In the genomic region with DNA sequence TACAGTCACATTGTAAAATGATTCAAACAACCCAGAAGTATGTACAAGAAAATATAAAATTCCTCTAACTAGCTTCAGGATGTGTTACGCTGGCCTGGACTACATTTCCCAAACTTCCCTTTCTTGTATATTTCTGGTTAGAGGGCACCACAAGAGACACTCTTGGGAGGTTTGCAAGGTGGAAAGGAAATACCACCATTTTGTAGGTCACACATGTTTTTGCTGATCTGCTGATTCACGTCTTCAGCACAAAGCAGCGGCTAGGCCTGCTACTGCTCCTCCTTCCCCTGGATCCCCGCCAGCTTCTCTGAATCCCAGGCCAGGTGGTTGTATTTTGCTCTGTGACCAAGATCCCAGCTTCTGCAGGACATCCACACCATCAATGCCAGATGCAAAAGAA, we compare ENCODE assay signal across 9 cellular contexts.
DNase-seq lines count a peak whose midpoint lies in the region; ATAC-seq and TF ChIP-seq lines count a peak whose summit lies in the region.
"Had no signal": no experiment of that assay in that cellular context is flagged by ENCODE, and none has a peak within 500 bp of the region (broad histone marks: within the 10 kb centered on the region; RNA-seq: fewer than 3 reads in every experiment).

No MANE protein-coding gene starts in this region.

- H3K79me2 ChIP-seq in mammary epithelial cell (ENCODE audit: insufficient read depth, low read length) (no peaks in the 10 kb centered on the region), osteoblast (ENCODE audit: insufficient read depth, low read length) (no peaks in the 10 kb centered on the region)

- CTCF ChIA-PET in mammary epithelial cell (lab: Charles Lee; ENCODE audit: low non-redundant PET): no interaction called here

- H3K9me3 ChIP-seq in mammary epithelial cell (replicated peaks; ENCODE audit: insufficient read depth, low read length) (peaks cover 2% of the 10 kb centered on the region), osteoblast (ENCODE audit: low read depth, low read length) (no peaks in the 10 kb centered on the region), left lung (peaks cover 0 to 1% of the 10 kb centered on the region in 2 donors)

- DNase-seq in GM04504 (ENCODE audit: low read depth) (peak; percentile 60), NCI-H2171 treated with DMSO at 0.1 percent for 48 hours (lab: John Stamatoyannopoulos, UW) (peak; percentile 79), mammary epithelial cell (peak; percentile 22), osteoblast (ENCODE audit: insufficient read length, low spot score, missing footprints) (no peak), left lung (no peak)
- no peak for DNase-seq in activated T-cell treated with anti-CD3 and anti-CD28 coated beads, Interleukin-2, amount 50 U/mL, for 1 hour
- DNase-seq in activated CD4-positive, CD25-positive, alpha-beta regulatory T cell (lab: John Stamatoyannopoulos, UW): no peak
- DNase-seq in stimulated activated CD4-positive, alpha-beta T cell treated with anti-CD3 and anti-CD28 coated beads, Interleukin-4, amount 100 ng/mL, for 1 hour: no peak

- H3K9ac ChIP-seq in mammary epithelial cell (ENCODE audit: insufficient read depth, low read length): no peak overlapping the region

- in situ Hi-C loops in mammary epithelial cell (cut with MboI; ENCODE audit: low sequenced_read_pairs in 2 of 2): loop anchor here (10.0 to 25.0 kb wide), 2 partner anchors 193 to 205 kb away; no protein-coding TSS in a partner anchor

- H3K4me2 ChIP-seq in mammary epithelial cell (ENCODE audit: insufficient read depth, low read depth, low read length) (no peak overlapping the region), osteoblast (ENCODE audit: insufficient read depth, low read length) (no peak overlapping the region)

- 100% methylated on average over 4 of the region's 4 CpGs for WGBS in mammary epithelial cell (ENCODE audit: low coverage, missing lambda C conversion rate)

- H3K27ac ChIP-seq in mammary epithelial cell (ENCODE audit: insufficient read depth, low read depth, low read length) (no peak overlapping the region), osteoblast (ENCODE audit: low read depth, low read length) (peak overlapping the region; percentile 76), left lung (no peak overlapping the region)

- H3K4me3 ChIP-seq in mammary epithelial cell (replicated peaks in 1 of 3; ENCODE audit: insufficient read depth in 1 of 3, low read depth in 2 of 3, low read length in 3 of 3) (no peak overlapping the region), osteoblast (ENCODE audit: insufficient read depth, low read length) (no peak overlapping the region), left lung (no peak overlapping the region)

- H3K36me3 ChIP-seq in mammary epithelial cell (ENCODE audit: insufficient read depth, low read length) (no peaks in the 10 kb centered on the region), osteoblast (ENCODE audit: insufficient read depth, low read length) (no peaks in the 10 kb centered on the region), left lung (peaks cover 0 to 17% of the 10 kb centered on the region in 2 donors)

- no peak for ATAC-seq in left lung
- ATAC-seq: left colon had no signal

- H4K20me1 ChIP-seq in mammary epithelial cell (ENCODE audit: insufficient read depth, low read length): no peaks in the 10 kb centered on the region
- H4K20me1 ChIP-seq in osteoblast (ENCODE audit: insufficient read depth, low read length): no peaks in the 10 kb centered on the region

- intact Hi-C loops in mammary epithelial cell (cut with micrococcal nuclease): loop anchor here (10.0 kb wide), 1 partner anchor 105 kb away; the partner anchor contains the start of gene AGPAT4
- intact Hi-C loops in left lung (cut with DNase I): no loop called here

- H3K4me1 ChIP-seq in mammary epithelial cell (ENCODE audit: insufficient read depth, low read length): peaks cover 14% of the 10 kb centered on the region
- peaks cover 18% of the 10 kb centered on the region for H3K4me1 ChIP-seq in osteoblast (ENCODE audit: insufficient read depth, low read length)
- no peaks in the 10 kb centered on the region for H3K4me1 ChIP-seq in left lung

- dilution Hi-C loops in mammary epithelial cell (cut with HindIII; ENCODE audit: low sequenced_read_pairs): no loop called here

- no TSS peak for BruUV-seq in mammary epithelial cell (replicated peaks; lab: Mats Ljungman, UMichigan)

- TF ChIP-seq CTCF in mammary epithelial cell (conservative IDR thresholded peaks at IDR 0.05 in 1 of 2, IDR thresholded peaks at IDR 0.05 in 1 of 2; ENCODE audit: extremely low read depth in 1 of 2, insufficient read depth in 1 of 2, low read depth in 1 of 2, low read length in 2 of 2) (no peak), osteoblast (IDR thresholded peaks at IDR 0.05; ENCODE audit: extremely low read depth, low read depth, low read length) (no peak), left lung (IDR thresholded peaks at IDR 0.05) (no peak)

- no peak overlapping the region for H2AFZ ChIP-seq in mammary epithelial cell (ENCODE audit: low read depth, low read length)
- H2AFZ ChIP-seq in osteoblast (ENCODE audit: low read length): no peak overlapping the region

- H3K27me3 ChIP-seq in mammary epithelial cell (ENCODE audit: insufficient read depth, low read length) (no peaks in the 10 kb centered on the region), osteoblast (ENCODE audit: insufficient read depth, low read length) (no peaks in the 10 kb centered on the region), left lung (no peaks in the 10 kb centered on the region)

Comparison
In these comparisons a context has a peak if more than half of its experiments do, and no peak if none do; other contexts are left out.
1. DNase-seq: peak in GM04504 (single experiment), NCI-H2171 treated with DMSO at 0.1 percent for 48 hours (single experiment) and mammary epithelial cell (single experiment); none in osteoblast (single experiment), activated T-cell treated with anti-CD3 and anti-CD28 coated beads, Interleukin-2, amount 50 U/mL, for 1 hour (single experiment), left lung (0 of 2), activated CD4-positive, CD25-positive, alpha-beta regulatory T cell (0 of 4) and stimulated activated CD4-positive, alpha-beta T cell treated with anti-CD3 and anti-CD28 coated beads, Interleukin-4, amount 100 ng/mL, for 1 hour (single experiment).